19 cellular contexts compared by ENCODE assay signal in the genomic region with DNA sequence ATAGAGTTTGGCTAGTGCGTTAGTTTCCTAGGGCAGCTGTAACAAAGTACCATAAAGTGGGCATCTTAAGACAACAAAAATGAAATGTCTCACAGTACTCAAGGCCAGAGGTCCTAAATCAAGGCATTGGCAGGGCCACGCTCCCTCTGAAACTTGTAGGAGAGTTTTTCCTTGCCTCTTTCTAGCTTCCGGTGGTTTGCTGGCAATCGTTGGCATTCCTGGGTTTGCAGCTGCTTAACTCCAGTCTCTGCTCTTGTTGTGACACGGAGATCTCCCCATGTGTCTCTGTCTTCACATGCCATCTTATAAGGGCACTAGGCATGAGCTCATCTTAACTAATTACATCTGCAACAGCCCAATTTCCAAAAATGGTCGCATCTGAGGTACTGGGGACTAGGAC.
DNase-seq lines count a peak whose midpoint lies in the region; ATAC-seq and TF ChIP-seq lines count a peak whose summit lies in the region.
"Had no signal": no experiment of that assay in that cellular context is flagged by ENCODE, and none has a peak within 500 bp of the region (broad histone marks: within the 10 kb centered on the region; RNA-seq: fewer than 3 reads in every experiment).

No MANE protein-coding gene starts in this region.

- H3K27ac ChIP-seq in AG04450 (ENCODE audit: low read depth, low read length) (peak overlapping the region; percentile 78), caudate nucleus (ENCODE audit: low read depth, low read length) (peak overlapping the region; percentile 82)
- H3K27ac ChIP-seq: breast epithelium, SK-N-MC, uterus had no signal

- CTCF ChIA-PET in AG04450 (lab: Charles Lee): interaction anchor here (0.8 kb wide), 1 partner anchor 332 kb away, joined by 5 read pairs; no protein-coding TSS in a partner anchor

- ATAC-seq in activated T-helper 17 cell treated with anti-CD3 and anti-CD28 coated beads, Interleukin-2, amount 50 U/mL, for 72 hours (replicated peaks): no peak
- ATAC-seq: GM12878 had no signal

- no peak overlapping the region for H3K27ac Mint-ChIP-seq in activated T-helper 17 cell treated with anti-CD3 and anti-CD28 coated beads, Interleukin-2, amount 50 U/mL, for 72 hours
- H3K27ac Mint-ChIP-seq: activated CD4-positive, alpha-beta T cell treated with anti-CD3 and anti-CD28 coated beads, Interleukin-2, amount 10 ng/mL, durations not matched to agents 7 days and 5 days; activated naive CD4-positive, alpha-beta T cell treated with anti-CD3 and anti-CD28 coated beads, Interleukin-2, amount 10 ng/mL, durations not matched to agents 7 days and 5 days; H9 had no signal

- no peak overlapping the region for H3K4me3 Mint-ChIP-seq in activated T-helper 17 cell treated with anti-CD3 and anti-CD28 coated beads, Interleukin-2, amount 50 U/mL, for 72 hours
- H3K4me3 Mint-ChIP-seq: activated CD4-positive, alpha-beta T cell treated with anti-CD3 and anti-CD28 coated beads, Interleukin-2, amount 10 ng/mL, durations not matched to agents 7 days and 5 days; activated naive CD4-positive, alpha-beta T cell treated with anti-CD3 and anti-CD28 coated beads, Interleukin-2, amount 10 ng/mL, durations not matched to agents 7 days and 5 days; H9 had no signal

- H3K9me3 Mint-ChIP-seq in activated T-helper 17 cell treated with anti-CD3 and anti-CD28 coated beads, Interleukin-2, amount 50 U/mL, for 72 hours: no peaks in the 10 kb centered on the region
- H3K9me3 Mint-ChIP-seq: activated CD4-positive, alpha-beta T cell treated with anti-CD3 and anti-CD28 coated beads, Interleukin-2, amount 10 ng/mL, durations not matched to agents 7 days and 5 days; H9 had no signal

- no peaks in the 10 kb centered on the region for H3K4me1 Mint-ChIP-seq in activated T-helper 17 cell treated with anti-CD3 and anti-CD28 coated beads, Interleukin-2, amount 50 U/mL, for 72 hours
- H3K4me1 Mint-ChIP-seq: activated CD4-positive, alpha-beta T cell treated with anti-CD3 and anti-CD28 coated beads, Interleukin-2, amount 10 ng/mL, durations not matched to agents 7 days and 5 days; activated naive CD4-positive, alpha-beta T cell treated with anti-CD3 and anti-CD28 coated beads, Interleukin-2, amount 10 ng/mL, durations not matched to agents 7 days and 5 days had no signal

- no peaks in the 10 kb centered on the region for H3K9me3 ChIP-seq in AG04450 (ENCODE audit: control insufficient read depth, insufficient read depth, low read length)
- H3K9me3 ChIP-seq: breast epithelium, uterus had no signal

- no peak overlapping the region for H3K4me3 ChIP-seq in AG04450 (ENCODE audit: low read depth, low read length)
- H3K4me3 ChIP-seq: breast epithelium, GM12878, SK-N-MC, uterus had no signal

- POLR2A ChIA-PET in AG04450 (lab: Yijun Ruan, JAX): interaction anchor here (1.1 to 1.6 kb wide), 4 partner anchors 23 to 141 kb away, joined by 3 to 7 read pairs (median 4); no protein-coding TSS in a partner anchor

- no peaks in the 10 kb centered on the region for H3K36me3 Mint-ChIP-seq in activated T-helper 17 cell treated with anti-CD3 and anti-CD28 coated beads, Interleukin-2, amount 50 U/mL, for 72 hours (ENCODE audit: low read depth)
- H3K36me3 Mint-ChIP-seq: activated naive CD4-positive, alpha-beta T cell treated with anti-CD3 and anti-CD28 coated beads, Interleukin-2, amount 10 ng/mL, durations not matched to agents 7 days and 5 days had no signal

- no peak for TF ChIP-seq CTCF in AG04450 (IDR thresholded peaks at IDR 0.05; ENCODE audit: low read depth, low read length)

- no peak for DNase-seq in AG04450 (ENCODE audit: low read depth, low spot score)
- peak; percentile 34 for DNase-seq in NCI-H226
- no peak for DNase-seq in caudate nucleus (lab: John Stamatoyannopoulos, UW)
- peak; percentile 98 for DNase-seq in myocyte (ENCODE audit: low read depth)
- DNase-seq in mesenteric fat pad (ENCODE audit: low spot score): no peak
- no peak for DNase-seq in SIG-M5 (lab: John Stamatoyannopoulos, UW)
- DNase-seq in AG08395 (ENCODE audit: low spot score): no peak
- DNase-seq: activated CD4-positive, alpha-beta T cell treated with anti-CD3 and anti-CD28 coated beads, Interleukin-2, amount 10 ng/mL, durations not matched to agents 7 days and 5 days; activated naive CD4-positive, alpha-beta T cell treated with anti-CD3 and anti-CD28 coated beads, Interleukin-2, amount 10 ng/mL, durations not matched to agents 7 days and 5 days; H9; NCI-H1930; NCI-H510A; stimulated activated CD4-positive, alpha-beta T cell treated with anti-CD3 and anti-CD28 coated beads, Interleukin-12 subunit alpha, Interleukin-12 subunit beta, amount 100 ng/mL, for 4 hours; stimulated activated naive CD4-positive, alpha-beta T cell; uterus had no signal

- H3K27me3 ChIP-seq in AG04450 (ENCODE audit: control insufficient read depth, insufficient read depth, low read length): no peaks in the 10 kb centered on the region
- H3K27me3 ChIP-seq: breast epithelium, uterus had no signal

- no peaks in the 10 kb centered on the region for H3K27me3 Mint-ChIP-seq in activated T-helper 17 cell treated with anti-CD3 and anti-CD28 coated beads, Interleukin-2, amount 50 U/mL, for 72 hours
- H3K27me3 Mint-ChIP-seq: activated CD4-positive, alpha-beta T cell treated with anti-CD3 and anti-CD28 coated beads, Interleukin-2, amount 10 ng/mL, durations not matched to agents 7 days and 5 days; activated naive CD4-positive, alpha-beta T cell treated with anti-CD3 and anti-CD28 coated beads, Interleukin-2, amount 10 ng/mL, durations not matched to agents 7 days and 5 days had no signal

Comparison
In these comparisons a context has a peak if more than half of its experiments do, and no peak if none do; other contexts are left out.
1. DNase-seq: peak in NCI-H226 (single experiment) and myocyte (single experiment); none in AG04450 (single experiment), caudate nucleus (0 of 61), mesenteric fat pad (single experiment), SIG-M5 (single experiment) and AG08395 (single experiment).